In genomic region chr6:135701426-135701825, GRCh38 we compare ENCODE assay signal across 28 cellular contexts.
"Had no signal": no experiment of that assay in that cellular context is flagged by ENCODE, and none has a peak within 500 bp of the region (broad histone marks: within the 10 kb centered on the region; RNA-seq: fewer than 3 reads in every experiment).

No MANE protein-coding gene starts in this region.

- H3K9me3 ChIP-seq: adrenal gland, breast epithelium had no signal

- H2AFZ ChIP-seq: PC-9 had no signal

- DNase-seq: activated CD4-positive, alpha-beta memory T cell treated with anti-CD3 and anti-CD28 coated beads for 36 hours; activated CD4-positive, alpha-beta T cell treated with anti-CD3 and anti-CD28 coated beads for 48 hours; activated CD4-positive, CD25-positive, alpha-beta regulatory T cell treated with anti-CD3 and anti-CD28 coated beads, Interleukin-2, amount 50 U/mL, for 72 hours; activated naive CD4-positive, alpha-beta T cell treated with anti-CD3 and anti-CD28 coated beads, Interleukin-2, amount 50 U/mL, for 16 hours; activated naive CD8-positive, alpha-beta T cell treated with anti-CD3 and anti-CD28 coated beads, Interleukin-2, amount 10 ng/mL, durations not matched to agents 7 days and 5 days; activated T-cell treated with anti-CD3 and anti-CD28 coated beads for 4 hours; adrenal gland; aorta; central memory CD4-positive, alpha-beta T cell; IMR-90; Kasumi-1; KBM-7; NCI-H1048; NCI-H146; NCI-H2029; NCI-H2107; NCI-H2171 treated with DMSO at 0.1 percent for 48 hours; NCI-H345; NCI-H510A treated with DMSO at 0.1 percent for 48 hours; NCI-H69; PC-9; SIG-M5; SW 1271; T-helper 9 cell had no signal

- H3K27me3 ChIP-seq: adrenal gland, breast epithelium had no signal

- H3K27ac Mint-ChIP-seq: activated CD4-positive, alpha-beta memory T cell treated with anti-CD3 and anti-CD28 coated beads for 36 hours; activated naive CD8-positive, alpha-beta T cell treated with anti-CD3 and anti-CD28 coated beads, Interleukin-2, amount 10 ng/mL, durations not matched to agents 7 days and 5 days; T-helper 1 cell treated with Interleukin-12 subunit alpha and Interleukin-12 subunit beta and Interleukin-4 antibody, amounts not matched to agents 30 μg/mL and 1 μg/mL, for 36 hours; WTC11 had no signal

- H3K4me3 Mint-ChIP-seq: activated CD4-positive, alpha-beta memory T cell treated with anti-CD3 and anti-CD28 coated beads for 36 hours; activated naive CD8-positive, alpha-beta T cell treated with anti-CD3 and anti-CD28 coated beads, Interleukin-2, amount 10 ng/mL, durations not matched to agents 7 days and 5 days; T-helper 1 cell treated with Interleukin-12 subunit alpha and Interleukin-12 subunit beta and Interleukin-4 antibody, amounts not matched to agents 30 μg/mL and 1 μg/mL, for 36 hours; WTC11 had no signal

- H3K36me3 ChIP-seq: adrenal gland, breast epithelium had no signal

- H3K4me1 Mint-ChIP-seq: WTC11 had no signal

- H3K4me2 ChIP-seq: PC-9 had no signal

- H3K27ac ChIP-seq: adrenal gland, breast epithelium, PC-9 had no signal

- H3K36me3 Mint-ChIP-seq: activated CD4-positive, alpha-beta memory T cell treated with anti-CD3 and anti-CD28 coated beads for 36 hours; activated naive CD8-positive, alpha-beta T cell treated with anti-CD3 and anti-CD28 coated beads, Interleukin-2, amount 10 ng/mL, durations not matched to agents 7 days and 5 days; WTC11 had no signal

- H3K4me3 ChIP-seq: adrenal gland, breast epithelium, PC-9 had no signal

- ATAC-seq: SK-N-SH treated with all-trans-retinoic acid at 6 μM for 48 hours, WTC11 had no signal

- H3K27me3 Mint-ChIP-seq: activated naive CD8-positive, alpha-beta T cell treated with anti-CD3 and anti-CD28 coated beads, Interleukin-2, amount 10 ng/mL, durations not matched to agents 7 days and 5 days had no signal

- H3K9me3 Mint-ChIP-seq: activated CD4-positive, alpha-beta memory T cell treated with anti-CD3 and anti-CD28 coated beads for 36 hours; activated naive CD8-positive, alpha-beta T cell treated with anti-CD3 and anti-CD28 coated beads, Interleukin-2, amount 10 ng/mL, durations not matched to agents 7 days and 5 days; WTC11 had no signal

- H3K4me1 ChIP-seq: adrenal gland, breast epithelium had no signal
